ENCODE assay signal across 18 cellular contexts in the genomic region with DNA sequence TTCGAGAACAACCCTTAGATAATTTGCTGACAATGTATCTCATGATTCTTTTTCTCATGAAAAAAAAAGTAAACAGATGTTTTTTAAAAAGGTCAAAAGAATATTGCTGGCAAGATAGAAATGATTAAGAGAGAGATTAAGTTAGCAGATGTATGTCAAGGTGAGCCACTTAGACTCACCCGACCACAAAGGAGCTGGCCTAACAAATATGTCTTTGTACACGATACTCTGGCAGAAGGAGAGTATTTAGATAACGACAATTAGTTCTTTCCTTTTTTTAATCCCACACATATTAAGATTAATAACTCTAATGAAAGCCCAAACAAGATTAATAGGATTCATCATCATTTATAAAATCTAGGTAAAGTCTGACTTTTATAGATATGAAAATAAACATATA.
DNase-seq lines count a peak whose midpoint lies in the region; ATAC-seq, FAIRE-seq and TF ChIP-seq lines count a peak whose summit lies in the region.
"Had no signal": no experiment of that assay in that cellular context is flagged by ENCODE, and none has a peak within 500 bp of the region (broad histone marks: within the 10 kb centered on the region; RNA-seq: fewer than 3 reads in every experiment).

No MANE protein-coding gene starts in this region.

- no peak for TF ChIP-seq POLR2A in K562 (conservative IDR thresholded peaks at IDR 0.05)

- no peaks in the 10 kb centered on the region for H3K9me2 ChIP-seq in Karpas-422 (replicated peaks; ENCODE audit: insufficient read depth, low read length)

- ATAC-seq in K562: no peak
- peak in 3 of 4 donors; percentile 58 to 65 (median 65) for ATAC-seq in pancreas
- ATAC-seq: CD8-positive, alpha-beta T cell; GM12878 had no signal

- no peak overlapping the region for H3K4me3 ChIP-seq in K562
- H3K4me3 ChIP-seq in pancreas: no peak overlapping the region
- no peak overlapping the region for H3K4me3 ChIP-seq in Karpas-422 (ENCODE audit: low read length)
- H3K4me3 ChIP-seq in MG63: no peak overlapping the region
- H3K4me3 ChIP-seq: BLaER1 treated with 17β-estradiol and CSF1 and Interleukin-3, amounts not matched to agents 10 nM and 100 nM; GM12878; HAP-1 had no signal

- TF ChIP-seq RAD21 in K562 (CRISPR knock-in tag; conservative IDR thresholded peaks at IDR 0.05 in 1 of 2, IDR thresholded peaks at IDR 0.05 in 1 of 2): no peak

- H3K27ac ChIP-seq in K562 (ENCODE audit: extremely low read depth, low read depth, low read length) (no peak overlapping the region), pancreas (no peak overlapping the region), Karpas-422 (ENCODE audit: low read length) (no peak overlapping the region)
- H3K27ac ChIP-seq: BLaER1 treated with 17β-estradiol and CSF1 and Interleukin-3, amounts not matched to agents 10 nM and 100 nM had no signal

- no peaks in the 10 kb centered on the region for H3K4me1 ChIP-seq in K562 (replicated peaks in 1 of 2; ENCODE audit: control insufficient read depth in 2 of 2, insufficient read depth in 2 of 2, low read length in 2 of 2)
- H3K4me1 ChIP-seq in pancreas: peaks cover 16 to 32% (median 30%) of the 10 kb centered on the region in 3 donors
- no peaks in the 10 kb centered on the region for H3K4me1 ChIP-seq in Karpas-422 (ENCODE audit: low read length)
- H3K4me1 ChIP-seq: BLaER1 treated with 17β-estradiol and CSF1 and Interleukin-3, amounts not matched to agents 10 nM and 100 nM had no signal

- no peaks in the 10 kb centered on the region for H3K36me3 ChIP-seq in K562 (ENCODE audit: control insufficient read depth, insufficient read depth, low read length)
- H3K36me3 ChIP-seq in pancreas: no peaks in the 10 kb centered on the region
- peaks cover 23% of the 10 kb centered on the region for H3K36me3 ChIP-seq in Karpas-422 (ENCODE audit: insufficient read depth, low read length)
- H3K36me3 ChIP-seq in MG63: no peaks in the 10 kb centered on the region
- H3K36me3 ChIP-seq: HAP-1 had no signal

- POLR2A ChIA-PET in K562 (lab: Yijun Ruan, JAX): interaction anchor here (0.7 kb wide), 1 partner anchor 82 kb away, joined by 3 read pairs; no protein-coding TSS in a partner anchor

- FAIRE-seq in D721Med (lab: Jason Lieb, UNC) (peak; percentile 91), K562 (lab: Jason Lieb, UNC) (no peak), pancreas (lab: Jason Lieb, UNC) (no peak)
- FAIRE-seq: GM12878, HTR-8/SVneo had no signal

- CTCF ChIA-PET in K562 (lab: Yijun Ruan, JAX; ENCODE audit: low intra/inter-chr PET ratio): no interaction called here

- H3K9ac ChIP-seq in K562 (ENCODE audit: insufficient read depth in 1 of 2, low read depth in 2 of 2, low read length in 2 of 2) (no peak overlapping the region), Karpas-422 (ENCODE audit: low read length) (no peak overlapping the region)
- H3K9ac ChIP-seq: BLaER1 treated with 17β-estradiol and CSF1 and Interleukin-3, amounts not matched to agents 10 nM and 100 nM had no signal

- H3K4me2 ChIP-seq in K562 (ENCODE audit: insufficient read depth, low read length) (no peak overlapping the region), Karpas-422 (ENCODE audit: low read depth, low read length, poor library complexity, severe bottlenecking) (no peak overlapping the region)
- H3K4me2 ChIP-seq: BLaER1 treated with 17β-estradiol and CSF1 and Interleukin-3, amounts not matched to agents 10 nM and 100 nM had no signal

- TF ChIP-seq CTCF in D721Med (IDR thresholded peaks at IDR 0.05; ENCODE audit: insufficient read depth, missing control alignments): no peak
- no peak for TF ChIP-seq CTCF in K562 (IDR thresholded peaks at IDR 0.05 in 2 of 3, conservative IDR thresholded peaks at IDR 0.05 in 1 of 3; ENCODE audit: insufficient read depth in 2 of 3, low read depth in 1 of 3, low read length in 3 of 3)
- TF ChIP-seq CTCF in pancreas (IDR thresholded peaks at IDR 0.05): no peak

- intact Hi-C loops in K562 (cut with micrococcal nuclease) (no loop called here), pancreas (cut with DNase I) (no loop called here)

- 29% methylated on average over 4 of the region's 4 CpGs for WGBS in K562 (ENCODE audit: insufficient coverage, low coverage, missing lambda C conversion rate)
- WGBS in pancreas, 2 donors: 13 to 19% methylated on average over 4 of the region's 4 CpGs

- no peak for DNase-seq in D721Med (ENCODE audit: insufficient read length, low spot score)
- DNase-seq in NCI-H526 (lab: John Stamatoyannopoulos, UW): peak; percentile 39 to 56
- DNase-seq in K562 (ENCODE audit: extremely low read depth in 1 of 4, low spot score in 3 of 4): no peak
- DNase-seq in pancreas: no peak
- no peak for DNase-seq in Karpas-422
- DNase-seq in NCI-H1417 (lab: John Stamatoyannopoulos, UW): no peak
- DNase-seq in MG63: no peak
- DNase-seq: Calu3; CD8-positive, alpha-beta T cell; DMS 273 treated with DMSO at 0.1 percent for 48 hours; DMS53; DND-41; EL; IMR-90 had no signal

- no peak for TF ChIP-seq EP300 in K562 (IDR thresholded peaks at IDR 0.05; ENCODE audit: low read length)

- H3K9me3 ChIP-seq in K562 (replicated peaks; ENCODE audit: control insufficient read depth, insufficient read depth, low read depth, low read length) (no peaks in the 10 kb centered on the region), pancreas (no peaks in the 10 kb centered on the region), Karpas-422 (ENCODE audit: low read length) (no peaks in the 10 kb centered on the region), MG63 (no peaks in the 10 kb centered on the region)
- H3K9me3 ChIP-seq: BLaER1 treated with 17β-estradiol and CSF1 and Interleukin-3, amounts not matched to agents 10 nM and 100 nM; HAP-1 had no signal

- H3K9me1 ChIP-seq in K562 (ENCODE audit: control insufficient read depth, insufficient read depth, low read length): no peaks in the 10 kb centered on the region

- H3K27me3 ChIP-seq in K562 (ENCODE audit: control insufficient read depth in 2 of 2, insufficient read depth in 2 of 2, low read length in 2 of 2) (no peaks in the 10 kb centered on the region), pancreas (no peaks in the 10 kb centered on the region), Karpas-422 (ENCODE audit: low read length) (no peaks in the 10 kb centered on the region), MG63 (no peaks in the 10 kb centered on the region)
- H3K27me3 ChIP-seq: BLaER1 treated with 17β-estradiol and CSF1 and Interleukin-3, amounts not matched to agents 10 nM and 100 nM had no signal

- no peaks in the 10 kb centered on the region for H3K79me2 ChIP-seq in K562 (ENCODE audit: control insufficient read depth, insufficient read depth, low read length)
- H3K79me2 ChIP-seq in Karpas-422 (ENCODE audit: low read length): peaks cover 57% of the 10 kb centered on the region

- no TSS peak for BruUV-seq in K562 (replicated peaks; lab: Mats Ljungman, UMichigan)

- H4K20me1 ChIP-seq in K562 (replicated peaks; ENCODE audit: control insufficient read depth, insufficient read depth, low read length): no peaks in the 10 kb centered on the region
- H4K20me1 ChIP-seq in Karpas-422 (ENCODE audit: insufficient read depth, low read depth, low read length): no peaks in the 10 kb centered on the region
- H4K20me1 ChIP-seq: BLaER1 treated with 17β-estradiol and CSF1 and Interleukin-3, amounts not matched to agents 10 nM and 100 nM had no signal

- H2AFZ ChIP-seq in K562 (ENCODE audit: low read depth, low read length) (no peak overlapping the region), Karpas-422 (ENCODE audit: low read length) (no peak overlapping the region)

- in situ Hi-C loops in K562 (cut with MboI): no loop called here

TF ChIP-seq in K562, 482 proteins besides CTCF, POLR2A, EP300 and RAD21:
- TF ChIP-seq ZNF316 (IDR thresholded peaks at IDR 0.05) (peak; percentile 29; the same call in 1 of the 2 replicates), TCF7 (IDR thresholded peaks at IDR 0.05; ENCODE audit: borderline replicate concordance) (no peak)
TF ChIP-seq in K562: peak in this region for 1.

Comparison
In these comparisons a context has a peak if more than half of its experiments do, and no peak if none do; other contexts are left out.
1. DNase-seq: peak in NCI-H526 (2 of 2); none in D721Med (single experiment), K562 (0 of 4), pancreas (0 of 6), Karpas-422 (single experiment), NCI-H1417 (0 of 3) and MG63 (single experiment).